15 cellular contexts compared by ENCODE assay signal in genomic region chr15:89812847-89813320, GRCh38. TPM values are rescaled to one million over a fixed set of nuclear protein-coding genes. Genes with fewer than 3 reads are reported as not detected.
DNase-seq lines count a peak whose midpoint lies in the region; ATAC-seq and TF ChIP-seq lines count a peak whose summit lies in the region.
"Had no signal": no experiment of that assay in that cellular context is flagged by ENCODE, and none has a peak within 500 bp of the region (broad histone marks: within the 10 kb centered on the region; RNA-seq: fewer than 3 reads in every experiment).

No MANE protein-coding gene starts in this region.

- peaks cover 0 to 39% (median 8%) of the 10 kb centered on the region in 4 donors for H3K4me1 ChIP-seq in Peyer's patch
- H3K4me1 ChIP-seq in esophagus squamous epithelium = peaks cover 26 to 62% (median 31%) of the 10 kb centered on the region in 3 donors
- H3K4me1 ChIP-seq in osteoblast (ENCODE audit: insufficient read depth, low read length) = peaks cover 48% of the 10 kb centered on the region

- WGBS in esophagus squamous epithelium, 2 donors = 76 to 86% methylated on average over 1 to 3 of the region's 7 CpGs

- intact Hi-C loops in esophagus squamous epithelium (cut with DNase I) = no loop called here
- intact Hi-C loops in activated T-helper 2 cell treated with anti-CD3 and anti-CD28 coated beads, Interferon-gamma antibody, Interleukin-2, Interleukin-4, amounts not matched to agents 10 μg/mL and 5 μg/mL and 100 μg/mL, durations not matched to agents 14 hours and 24 hours and 36 hours (cut with micrococcal nuclease) = no loop called here

- H3K27ac Mint-ChIP-seq in immature natural killer cell = no peak overlapping the region
- H3K27ac Mint-ChIP-seq in activated T-helper 2 cell treated with anti-CD3 and anti-CD28 coated beads, Interferon-gamma antibody, Interleukin-2, Interleukin-4, amounts not matched to agents 10 μg/mL and 5 μg/mL and 100 μg/mL, durations not matched to agents 14 hours and 24 hours and 36 hours = no peak overlapping the region

- H4K20me1 ChIP-seq in osteoblast (ENCODE audit: insufficient read depth, low read length) = peaks cover 34% of the 10 kb centered on the region

- H3K4me3 Mint-ChIP-seq in immature natural killer cell = peak overlapping the region in 1 of 5 donors; percentile 15
- H3K4me3 Mint-ChIP-seq in activated T-helper 2 cell treated with anti-CD3 and anti-CD28 coated beads, Interferon-gamma antibody, Interleukin-2, Interleukin-4, amounts not matched to agents 10 μg/mL and 5 μg/mL and 100 μg/mL, durations not matched to agents 14 hours and 24 hours and 36 hours (ENCODE audit: low read depth) = no peak overlapping the region
- H3K4me3 Mint-ChIP-seq: neural crest cell had no signal

- H3K27me3 Mint-ChIP-seq in immature natural killer cell (ENCODE audit: low read depth in 3 of 3) = peaks cover 9 to 30% (median 23%) of the 10 kb centered on the region in 3 donors
- H3K27me3 Mint-ChIP-seq in activated T-helper 2 cell treated with anti-CD3 and anti-CD28 coated beads, Interferon-gamma antibody, Interleukin-2, Interleukin-4, amounts not matched to agents 10 μg/mL and 5 μg/mL and 100 μg/mL, durations not matched to agents 14 hours and 24 hours and 36 hours (ENCODE audit: low read depth) = peaks cover 25% of the 10 kb centered on the region

- TF ChIP-seq POLR2A in Peyer's patch (IDR thresholded peaks at IDR 0.05) (no peak), esophagus squamous epithelium (IDR thresholded peaks at IDR 0.05) (no peak), GM18505 (IDR thresholded peaks at IDR 0.05; ENCODE audit: borderline replicate concordance, extremely low read depth, insufficient read depth, insufficient read length) (no peak)

- DNase-seq in AG10803 (ENCODE audit: low read depth) = no peak
- DNase-seq in Peyer's patch = peak in 1 of 3 donors; percentile 51
- DNase-seq in esophagus squamous epithelium (lab: John Stamatoyannopoulos, UW) = no peak
- DNase-seq in osteoblast (ENCODE audit: insufficient read length, low spot score, missing footprints) = peak; percentile 86
- no peak for DNase-seq in immature natural killer cell
- DNase-seq in activated T-helper 2 cell treated with anti-CD3 and anti-CD28 coated beads, Interferon-gamma antibody, Interleukin-2, Interleukin-4, amounts not matched to agents 10 μg/mL and 5 μg/mL and 100 μg/mL, durations not matched to agents 14 hours and 24 hours and 36 hours (ENCODE audit: low spot score) = no peak
- DNase-seq: activated CD8-positive, alpha-beta memory T cell treated with anti-CD3 and anti-CD28 coated beads for 24 hours; activated gamma-delta T cell treated with Interleukin-2 at 50 U/mL for 16 hours; AML-193; DMS79 treated with DMSO at 0.1 percent for 48 hours had no signal

- H3K36me3 ChIP-seq in Peyer's patch (no peaks in the 10 kb centered on the region), esophagus squamous epithelium (no peaks in the 10 kb centered on the region), osteoblast (ENCODE audit: insufficient read depth, low read length) (peaks cover 34% of the 10 kb centered on the region)
- H3K36me3 ChIP-seq: SJSA1 had no signal

- no peaks in the 10 kb centered on the region for H3K9me3 ChIP-seq in Peyer's patch
- H3K9me3 ChIP-seq in esophagus squamous epithelium = no peaks in the 10 kb centered on the region
- H3K9me3 ChIP-seq in osteoblast (ENCODE audit: low read depth, low read length) = peaks cover 2% of the 10 kb centered on the region
- H3K9me3 ChIP-seq: SJSA1 had no signal

- no peak overlapping the region for H2AFZ ChIP-seq in osteoblast (ENCODE audit: low read length)

- H3K27ac ChIP-seq in Peyer's patch (peak overlapping the region in 3 of 4 donors; percentile 76 to 94 (median 88)), esophagus squamous epithelium (peak overlapping the region; percentile 36 to 73 (median 60)), osteoblast (ENCODE audit: low read depth, low read length) (peak overlapping the region; percentile 77)
- H3K27ac ChIP-seq: SJSA1 had no signal

- peak overlapping the region; percentile 84 for H3K4me3 ChIP-seq in AG10803 (ENCODE audit: low read length)
- H3K4me3 ChIP-seq in Peyer's patch = no peak overlapping the region
- H3K4me3 ChIP-seq in esophagus squamous epithelium = no peak overlapping the region
- peak overlapping the region; percentile 88 for H3K4me3 ChIP-seq in osteoblast (ENCODE audit: insufficient read depth, low read length)
- H3K4me3 ChIP-seq: SJSA1 had no signal

- no peak for TF ChIP-seq CTCF in AG10803 (conservative IDR thresholded peaks at IDR 0.05; ENCODE audit: low read length)
- TF ChIP-seq CTCF in Peyer's patch (IDR thresholded peaks at IDR 0.05) = no peak
- TF ChIP-seq CTCF in esophagus squamous epithelium (IDR thresholded peaks at IDR 0.05) = no peak
- no peak for TF ChIP-seq CTCF in osteoblast (IDR thresholded peaks at IDR 0.05; ENCODE audit: extremely low read depth, low read depth, low read length)

- ATAC-seq in GM18505 (IDR thresholded peaks at IDR 0.05; ENCODE audit: unreplicated experiment) (no peak), HG03520 (IDR thresholded peaks at IDR 0.05; ENCODE audit: unreplicated experiment) (no peak)

- H3K4me2 ChIP-seq in osteoblast (ENCODE audit: insufficient read depth, low read length) = peak overlapping the region; percentile 86

- peaks cover 0 to 6% (median 0%) of the 10 kb centered on the region in 3 donors for H3K36me3 Mint-ChIP-seq in immature natural killer cell
- H3K36me3 Mint-ChIP-seq in activated T-helper 2 cell treated with anti-CD3 and anti-CD28 coated beads, Interferon-gamma antibody, Interleukin-2, Interleukin-4, amounts not matched to agents 10 μg/mL and 5 μg/mL and 100 μg/mL, durations not matched to agents 14 hours and 24 hours and 36 hours (ENCODE audit: low read depth) = peaks cover 12% of the 10 kb centered on the region

- H3K27me3 ChIP-seq in Peyer's patch (peaks cover 0 to 6% of the 10 kb centered on the region in 2 donors), esophagus squamous epithelium (peaks cover 0 to 48% (median 11%) of the 10 kb centered on the region in 4 donors), osteoblast (ENCODE audit: insufficient read depth, low read length) (no peaks in the 10 kb centered on the region)
- H3K27me3 ChIP-seq: SJSA1 had no signal

- H3K79me2 ChIP-seq in osteoblast (ENCODE audit: insufficient read depth, low read length) = peaks cover 65% of the 10 kb centered on the region

- peaks cover 0 to 11% (median 3%) of the 10 kb centered on the region in 6 donors for H3K9me3 Mint-ChIP-seq in immature natural killer cell
- peaks cover 6% of the 10 kb centered on the region for H3K9me3 Mint-ChIP-seq in activated T-helper 2 cell treated with anti-CD3 and anti-CD28 coated beads, Interferon-gamma antibody, Interleukin-2, Interleukin-4, amounts not matched to agents 10 μg/mL and 5 μg/mL and 100 μg/mL, durations not matched to agents 14 hours and 24 hours and 36 hours
- H3K9me3 Mint-ChIP-seq: neural crest cell had no signal

- peaks cover 14 to 16% of the 10 kb centered on the region in 2 donors for H3K4me1 Mint-ChIP-seq in immature natural killer cell
- H3K4me1 Mint-ChIP-seq in activated T-helper 2 cell treated with anti-CD3 and anti-CD28 coated beads, Interferon-gamma antibody, Interleukin-2, Interleukin-4, amounts not matched to agents 10 μg/mL and 5 μg/mL and 100 μg/mL, durations not matched to agents 14 hours and 24 hours and 36 hours (ENCODE audit: low read depth) = peaks cover 18% of the 10 kb centered on the region

RNA-seq across cellular contexts. Expression of gene ANPEP, which starts 1.8 kb away (rescaled TPM):
- 1,000 to 10,000 TPM in 3 of 4 donors, 100 to 1,000 TPM in 1; 295 to 7,069 (median 4,830) TPM for total RNA-seq in Peyer's patch
- 10 to 100 TPM in 1 of 4 donors, 1 to 10 TPM in 3; 1.1 to 10.3 (median 3.4) TPM for total RNA-seq in esophagus squamous epithelium
- 87.9 and 98.7 TPM in 2 replicates for total RNA-seq in osteoblast
- polyA plus RNA-seq in immature natural killer cell = 1 to 10 TPM in 1 of 3 donors, under 1 TPM in 2; 0.42 to 4.3 (median 0.59) TPM
- total RNA-seq in activated T-helper 2 cell treated with anti-CD3 and anti-CD28 coated beads, Interferon-gamma antibody, Interleukin-2, Interleukin-4, amounts not matched to agents 10 μg/mL and 5 μg/mL and 100 μg/mL, durations not matched to agents 14 hours and 24 hours and 36 hours = 2.4 and 3.6 TPM in 2 replicates

RNA-seq across cellular contexts. Expression of gene MESP2, which starts 36.8 kb away (rescaled TPM):
- total RNA-seq in Peyer's patch (not detected), esophagus squamous epithelium (1 to 10 TPM in 1 of 4 donors, under 1 TPM in 2, not detected in 1; 0.59 to 2.4 (median 0.83) TPM), osteoblast (0.72 and 1.5 TPM in 2 replicates)
- polyA plus RNA-seq in immature natural killer cell = not detected
- 0.39 and 0.41 TPM in 2 replicates for total RNA-seq in activated T-helper 2 cell treated with anti-CD3 and anti-CD28 coated beads, Interferon-gamma antibody, Interleukin-2, Interleukin-4, amounts not matched to agents 10 μg/mL and 5 μg/mL and 100 μg/mL, durations not matched to agents 14 hours and 24 hours and 36 hours
- total RNA-seq: SJSA1, skeletal muscle tissue had no signal

Comparison
In these comparisons a context has a peak if more than half of its experiments do, and no peak if none do; other contexts are left out.
1. H3K4me3 ChIP-seq: peak in AG10803 (single experiment) and osteoblast (single experiment); none in Peyer's patch (0 of 4) and esophagus squamous epithelium (0 of 4).
2. Peak in every context shown above with its lines, with median percentiles within 50 percentile points of each other: H3K27ac ChIP-seq.